Comparison of ENCODE assay signal across 8 cellular contexts in the genomic region with DNA sequence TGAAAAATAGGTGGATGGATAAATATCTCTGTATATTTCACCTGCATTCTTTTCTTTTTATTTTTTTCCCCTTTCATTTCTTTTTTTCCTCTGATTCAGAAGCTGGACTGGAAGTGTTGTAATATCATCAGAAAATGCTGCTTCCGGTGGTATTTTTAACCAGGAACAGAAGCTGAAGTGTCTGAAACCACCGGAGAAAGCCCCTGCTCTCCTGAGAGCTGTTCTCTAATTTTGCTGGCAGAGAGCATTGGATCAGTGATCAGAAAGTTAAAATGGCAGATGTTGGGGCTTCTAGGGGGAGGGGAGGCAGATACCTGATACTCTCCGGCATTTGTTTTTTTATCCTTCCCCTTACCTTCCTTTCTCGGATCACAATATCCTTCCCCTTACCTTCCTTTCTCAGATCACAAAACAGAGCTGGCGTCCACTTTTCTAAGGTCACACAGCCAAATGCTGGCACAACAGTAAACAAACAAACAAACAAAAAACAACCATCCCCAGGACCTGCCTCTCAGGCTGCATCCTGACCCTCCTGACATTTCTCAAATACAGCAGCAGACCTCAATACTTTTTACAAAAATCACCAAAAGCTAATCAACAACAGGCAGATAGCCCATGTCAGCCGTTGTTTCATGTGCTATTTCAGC.
DNase-seq lines count a peak whose midpoint lies in the region; ATAC-seq, FAIRE-seq and TF ChIP-seq lines count a peak whose summit lies in the region.

No MANE protein-coding gene starts in this region.

- peak overlapping the region; percentile 76 for H2BK20ac ChIP-seq in H9 (ENCODE audit: low read depth, low read length, poor library complexity, severe bottlenecking)

- H3K4me3 ChIP-seq in endodermal cell (ENCODE audit: low read length) (peak overlapping the region; percentile 46), neutrophil (ENCODE audit: low read depth in 1 of 2, low read length in 1 of 2) (peak overlapping the region in 1 of 2 experiments; percentile 29)

- H4K8ac ChIP-seq in H9 (replicated peaks; ENCODE audit: insufficient read length, low read depth, low read length): no peak overlapping the region

- H2BK15ac ChIP-seq in H9 (ENCODE audit: low read depth, low read length): no peak overlapping the region

- FAIRE-seq in RCC 7860 (lab: Jason Lieb, UNC): no peak

- H3K56ac ChIP-seq in H9 (ENCODE audit: insufficient read length, low read depth, low read length): no peak overlapping the region

- H3K9me3 Mint-ChIP-seq in H9 (peaks cover 0 to 2% of the 10 kb centered on the region in 2 experiments; a peak in 1 of 5 replicates), endodermal cell (no peaks in the 10 kb centered on the region)

- peak overlapping the region; percentile 11 for H3K4me2 ChIP-seq in H9 (ENCODE audit: insufficient read depth, insufficient read length, low read length)

- H3K27ac Mint-ChIP-seq in H9 (peak overlapping the region; percentile 99), endodermal cell (peak overlapping the region; percentile 95)

- no peaks in the 10 kb centered on the region for H3K27me3 ChIP-seq in H9 (ENCODE audit: insufficient read depth, low read length)
- no peaks in the 10 kb centered on the region for H3K27me3 ChIP-seq in endodermal cell (ENCODE audit: control insufficient read depth, insufficient read depth, low read length, poor library complexity, severe bottlenecking)
- H3K27me3 ChIP-seq in neutrophil: no peaks in the 10 kb centered on the region

- H2BK120ac ChIP-seq in H9 (ENCODE audit: low read depth, low read length, poor library complexity, severe bottlenecking): no peak overlapping the region

- H3K14ac ChIP-seq in H9 (ENCODE audit: insufficient read depth, low read length): no peak overlapping the region; the same call in 1 of the 2 replicates

- DNase-seq in COLO829 (ENCODE audit: low spot score): peak; percentile 40
- DNase-seq in H9: no peak
- DNase-seq in RCC 7860 (ENCODE audit: low spot score): peak; percentile 13
- DNase-seq in endodermal cell: no peak

- TF ChIP-seq CTCF in H9 (conservative IDR thresholded peaks at IDR 0.05): no peak
- TF ChIP-seq CTCF in endodermal cell (conservative IDR thresholded peaks at IDR 0.05): no peak
- TF ChIP-seq CTCF in neutrophil (IDR thresholded peaks at IDR 0.05): no peak

- WGBS in H9 (ENCODE audit: extremely low coverage, insufficient read length, low lambda C conversion rate): no CpG with 5 or more reads among the region's 6 CpGs
- WGBS in endodermal cell (ENCODE audit: insufficient coverage in 1 of 2, insufficient read length in 1 of 2), 2 experiments: 28 to 50% methylated on average over 3 to 6 of the region's 6 CpGs

- H2BK12ac ChIP-seq in H9 (ENCODE audit: insufficient read length, low read depth, low read length): no peak overlapping the region

- no peak for ATAC-seq in activated CD4-positive, CD25-positive, alpha-beta regulatory T cell treated with anti-CD3 and anti-CD28 coated beads, Interleukin-2, amount 50 U/mL, for 24 hours
- no peak for ATAC-seq in HG02852 (IDR thresholded peaks at IDR 0.05; ENCODE audit: unreplicated experiment)
- no peak for ATAC-seq in HG02973 (IDR thresholded peaks at IDR 0.05; ENCODE audit: unreplicated experiment)

- H3K79me1 ChIP-seq in H9 (ENCODE audit: insufficient read depth, low read depth, low read length, poor library complexity, severe bottlenecking): no peaks in the 10 kb centered on the region

- H3T11ph ChIP-seq in H9 (ENCODE audit: low read length): peak overlapping the region; percentile 62

- no peak overlapping the region for H3K9ac ChIP-seq in H9 (ENCODE audit: extremely low read depth, insufficient read length, low read length)
- peak overlapping the region; percentile 43 for H3K9ac ChIP-seq in endodermal cell (ENCODE audit: extremely low read depth, low read length, poor library complexity, severe bottlenecking)

- H3K23ac ChIP-seq in H9 (ENCODE audit: insufficient read length, low read depth, low read length): no peak overlapping the region

- H3K27me3 Mint-ChIP-seq in H9 (ENCODE audit: low read depth): peaks cover 3% of the 10 kb centered on the region; the same call in 1 of the 2 replicates
- H3K27me3 Mint-ChIP-seq in endodermal cell (ENCODE audit: insufficient read depth): no peaks in the 10 kb centered on the region

- H4K20me1 ChIP-seq in H9 (ENCODE audit: control insufficient read depth, insufficient read depth, insufficient read length): no peaks in the 10 kb centered on the region

- H3K4me1 ChIP-seq in H9 (ENCODE audit: insufficient read depth, low read length) (peaks cover 30% of the 10 kb centered on the region), endodermal cell (ENCODE audit: control insufficient read depth, insufficient read depth, low read length) (peaks cover 29% of the 10 kb centered on the region), neutrophil (ENCODE audit: control insufficient read depth in 1 of 2, insufficient read depth in 1 of 2, low read depth in 1 of 2, low read length in 1 of 2) (peaks cover 47 to 52% of the 10 kb centered on the region in 2 experiments)

- no peak overlapping the region; the same call in 1 of the 2 replicates for H3K4ac ChIP-seq in H9 (ENCODE audit: low read depth, low read length)

- H3K4me3 Mint-ChIP-seq in H9: peak overlapping the region; percentile 45 to 67; a peak in 4 of 5 replicates
- H3K4me3 Mint-ChIP-seq in endodermal cell: peak overlapping the region; percentile 15

- peak overlapping the region; percentile 36 for H2BK5ac ChIP-seq in H9 (ENCODE audit: insufficient read length, low read length)

- H3K18ac ChIP-seq in H9 (ENCODE audit: insufficient read length, low read depth, low read length): peak overlapping the region; percentile 23

- H3K9me3 ChIP-seq in H9 (ENCODE audit: control insufficient read depth, low read depth, low read length) (no peaks in the 10 kb centered on the region), endodermal cell (ENCODE audit: control insufficient read depth, low read length) (no peaks in the 10 kb centered on the region), neutrophil (no peaks in the 10 kb centered on the region)

- H3K27ac ChIP-seq in H9 (ENCODE audit: insufficient read length, low read depth, low read length) (peak overlapping the region; percentile 66), endodermal cell (ENCODE audit: low read depth, low read length) (peak overlapping the region; percentile 95), neutrophil (peak overlapping the region; percentile 71)

- no peak overlapping the region for H2AFZ ChIP-seq in H9 (ENCODE audit: low read length)

- no peak overlapping the region for H4K5ac ChIP-seq in H9 (ENCODE audit: insufficient read length, low read depth, low read length)

- H3K23me2 ChIP-seq in H9 (ENCODE audit: insufficient read length, low read depth, low read length, poor library complexity, severe bottlenecking): no peaks in the 10 kb centered on the region

- H3K36me3 ChIP-seq in endodermal cell (ENCODE audit: control insufficient read depth, insufficient read depth, low read length): no peaks in the 10 kb centered on the region
- H3K36me3 ChIP-seq in neutrophil: no peaks in the 10 kb centered on the region

- H3K4me1 Mint-ChIP-seq in H9 (peaks cover 72 to 76% of the 10 kb centered on the region in 2 experiments), endodermal cell (peaks cover 73% of the 10 kb centered on the region)

- no peak overlapping the region for H4K91ac ChIP-seq in H9 (ENCODE audit: insufficient read length, low read depth, low read length)

- H3K36me3 Mint-ChIP-seq in H9 (ENCODE audit: insufficient read depth in 1 of 3, low read depth in 3 of 3): no peaks in the 10 kb centered on the region
- H3K36me3 Mint-ChIP-seq in endodermal cell (ENCODE audit: low read depth): no peaks in the 10 kb centered on the region

- no peaks in the 10 kb centered on the region for H3K79me2 ChIP-seq in H9 (ENCODE audit: insufficient read depth, low read length)

- no peak overlapping the region for H2AK5ac ChIP-seq in H9 (ENCODE audit: insufficient read length, low read length)

Comparison
In these comparisons a context has a peak if more than half of its experiments do, and no peak if none do; other contexts are left out.
1. DNase-seq: peak in COLO829 (single experiment) and RCC 7860 (single experiment); none in H9 (single experiment) and endodermal cell (single experiment).
2. Peak in every context shown above with its lines, with median percentiles within 50 percentile points of each other: H3K27ac ChIP-seq.